In genomic region chr4:874971-875817, GRCh38 we compare ENCODE assay signal across 18 cellular contexts. TPM values are rescaled to one million over a fixed set of nuclear protein-coding genes. Genes with fewer than 3 reads are reported as not detected.
"Had no signal": no experiment of that assay in that cellular context is flagged by ENCODE, and none has a peak within 500 bp of the region (broad histone marks: within the 10 kb centered on the region; RNA-seq: fewer than 3 reads in every experiment).

No MANE protein-coding gene starts in this region.

- H3K9me3 Mint-ChIP-seq: activated CD4-positive, alpha-beta T cell treated with anti-CD3 and anti-CD28 coated beads, Interleukin-2, amount 10 ng/mL, durations not matched to agents 7 days and 5 days; activated naive CD8-positive, alpha-beta T cell treated with anti-CD3 and anti-CD28 coated beads for 36 hours; endodermal cell; naive thymus-derived CD8-positive, alpha-beta T cell had no signal

- H3K4me3 ChIP-seq: gastrocnemius medialis, heart left ventricle, skin epidermis had no signal

- H3K27ac Mint-ChIP-seq: activated CD4-positive, alpha-beta T cell treated with anti-CD3 and anti-CD28 coated beads, Interleukin-2, amount 10 ng/mL, durations not matched to agents 7 days and 5 days; activated naive CD8-positive, alpha-beta T cell treated with anti-CD3 and anti-CD28 coated beads for 36 hours; endodermal cell; progenitor cell of endocrine pancreas had no signal

- H3K4me1 Mint-ChIP-seq: endodermal cell had no signal

- H3K4me1 ChIP-seq: gastrocnemius medialis, heart left ventricle had no signal

- H3K27me3 ChIP-seq: brain microvascular endothelial cell, gastrocnemius medialis, heart left ventricle had no signal

- H3K27me3 Mint-ChIP-seq: activated CD4-positive, alpha-beta T cell treated with anti-CD3 and anti-CD28 coated beads, Interleukin-2, amount 10 ng/mL, durations not matched to agents 7 days and 5 days; activated naive CD8-positive, alpha-beta T cell treated with anti-CD3 and anti-CD28 coated beads for 36 hours; naive thymus-derived CD8-positive, alpha-beta T cell; progenitor cell of endocrine pancreas had no signal

- DNase-seq: activated CD4-positive, alpha-beta T cell treated with anti-CD3 and anti-CD28 coated beads, Interleukin-2, amount 10 ng/mL, durations not matched to agents 7 days and 5 days; activated effector memory CD4-positive, alpha-beta T cell treated with Interleukin-2 at 50 U/mL for 16 hours; activated naive CD8-positive, alpha-beta T cell treated with anti-CD3 and anti-CD28 coated beads for 36 hours; brain microvascular endothelial cell; dermis blood vessel endothelial cell; endodermal cell; erythroblast; gastrocnemius medialis; heart left ventricle; left colon; mammary epithelial cell; naive thymus-derived CD8-positive, alpha-beta T cell; occipital lobe; stimulated activated CD4-positive, alpha-beta T cell treated with anti-CD3 and anti-CD28 coated beads, Interleukin-4, amount 100 ng/mL, for 24 hours; T-helper 2 cell had no signal

- H3K4me3 Mint-ChIP-seq: activated CD4-positive, alpha-beta T cell treated with anti-CD3 and anti-CD28 coated beads, Interleukin-2, amount 10 ng/mL, durations not matched to agents 7 days and 5 days; activated naive CD8-positive, alpha-beta T cell treated with anti-CD3 and anti-CD28 coated beads for 36 hours; endodermal cell; naive thymus-derived CD8-positive, alpha-beta T cell had no signal

- H3K9me3 ChIP-seq: gastrocnemius medialis, heart left ventricle had no signal

- H3K27ac ChIP-seq: brain microvascular endothelial cell, gastrocnemius medialis, heart left ventricle, skin epidermis had no signal

- ATAC-seq: gastrocnemius medialis; heart left ventricle; naive thymus-derived CD8-positive, alpha-beta T cell; right cardiac atrium had no signal

RNA-seq across cellular contexts. Expression of gene CPLX1, which starts 49.3 kb away (rescaled TPM):
- polyA plus RNA-seq: naive thymus-derived CD8-positive, alpha-beta T cell had no signal
